Comparison of ENCODE assay signal across 9 cellular contexts in genomic region chr12:53701518-53702264, GRCh38. TPM values are rescaled to one million over a fixed set of nuclear protein-coding genes. Genes with fewer than 3 reads are reported as not detected.
DNase-seq lines count a peak whose midpoint lies in the region; ATAC-seq and TF ChIP-seq lines count a peak whose summit lies in the region.
"Had no signal": no experiment of that assay in that cellular context is flagged by ENCODE, and none has a peak within 500 bp of the region (broad histone marks: within the 10 kb centered on the region; RNA-seq: fewer than 3 reads in every experiment).

No MANE protein-coding gene starts in this region.

- intact Hi-C loops in activated CD4-positive, alpha-beta memory T cell treated with anti-CD3 and anti-CD28 coated beads for 36 hours (cut with micrococcal nuclease), result loop anchor here (1.0 kb wide), 1 partner anchor 45 kb away; no protein-coding TSS in a partner anchor

- peaks cover 3% of the 10 kb centered on the region for H3K27me3 ChIP-seq in lung (ENCODE audit: control insufficient read depth, insufficient read depth)

- H3K9me3 ChIP-seq in lung (ENCODE audit: control insufficient read depth in 2 of 2, insufficient read depth in 1 of 2, low read length in 1 of 2), result no peaks in the 10 kb centered on the region

- no peaks in the 10 kb centered on the region for H3K9me3 Mint-ChIP-seq in activated CD4-positive, alpha-beta memory T cell treated with anti-CD3 and anti-CD28 coated beads for 36 hours

- TF ChIP-seq CTCF in lung (IDR thresholded peaks at IDR 0.05; ENCODE audit: control extremely low read depth, extremely low read depth), result peak; percentile 96

- H3K4me1 Mint-ChIP-seq in activated CD4-positive, alpha-beta memory T cell treated with anti-CD3 and anti-CD28 coated beads for 36 hours (ENCODE audit: low read depth), result peaks cover 5% of the 10 kb centered on the region

- CTCF ChIA-PET in activated CD4-positive, alpha-beta memory T cell treated with anti-CD3 and anti-CD28 coated beads for 36 hours (lab: Charles Lee), result interaction anchor here (0.7 to 10.3 kb wide), 20 partner anchors 9 to 267 kb away, joined by 3 to 301 read pairs (median 4); partner anchors contain the start of genes CALCOCO1 and CISTR

- H3K27ac Mint-ChIP-seq in activated CD4-positive, alpha-beta memory T cell treated with anti-CD3 and anti-CD28 coated beads for 36 hours, result no peak overlapping the region
- H3K27ac Mint-ChIP-seq: activated naive CD8-positive, alpha-beta T cell had no signal

- no peaks in the 10 kb centered on the region for H3K4me1 ChIP-seq in lung (ENCODE audit: control insufficient read depth in 2 of 2, insufficient read depth in 2 of 2, low read length in 2 of 2)

- peaks cover 62% of the 10 kb centered on the region for H3K27me3 Mint-ChIP-seq in activated CD4-positive, alpha-beta memory T cell treated with anti-CD3 and anti-CD28 coated beads for 36 hours

- WGBS in lung, 2 donors, result 4% methylated on average over 8 of the region's 8 CpGs

- H3K4me3 ChIP-seq in lung, result no peak overlapping the region

- DNase-seq in DMS114 treated with DMSO at 0.1 percent for 48 hours (lab: John Stamatoyannopoulos, UW; ENCODE audit: unreplicated experiment), result peak; percentile 67
- peak; percentile 65 for DNase-seq in NCI-H748 (lab: John Stamatoyannopoulos, UW; ENCODE audit: unreplicated experiment)
- peak; percentile 84 for DNase-seq in activated CD4-positive, alpha-beta memory T cell treated with anti-CD3 and anti-CD28 coated beads for 36 hours
- DNase-seq in dermis microvascular lymphatic vessel endothelial cell (ENCODE audit: low read depth in 2 of 2), result peak; percentile 36 to 64
- peak; percentile 80 for DNase-seq in lung (ENCODE audit: low spot score)
- DNase-seq in stimulated activated CD8-positive, alpha-beta memory T cell treated with anti-CD3 and anti-CD28 coated beads, Interleukin-15, amount 100 ng/mL, for 1 hour (ENCODE audit: low read depth), result peak; percentile 56

- H3K4me3 Mint-ChIP-seq in activated CD4-positive, alpha-beta memory T cell treated with anti-CD3 and anti-CD28 coated beads for 36 hours, result no peak overlapping the region
- H3K4me3 Mint-ChIP-seq: activated naive CD8-positive, alpha-beta T cell had no signal

- POLR2A ChIA-PET in activated CD4-positive, alpha-beta memory T cell treated with anti-CD3 and anti-CD28 coated beads for 36 hours (lab: Charles Lee), result interaction anchor here (0.6 kb wide), 1 partner anchor 52 kb away, joined by 4 read pairs; no protein-coding TSS in a partner anchor

- ATAC-seq in HG02623 (IDR thresholded peaks at IDR 0.05; ENCODE audit: unreplicated experiment), result peak; percentile 52
- ATAC-seq in lung (ENCODE audit: insufficient read depth, low FRiP score), result peak; percentile 82
- no peak for ATAC-seq in HG03139 (IDR thresholded peaks at IDR 0.05; ENCODE audit: unreplicated experiment)

- H3K36me3 Mint-ChIP-seq in activated CD4-positive, alpha-beta memory T cell treated with anti-CD3 and anti-CD28 coated beads for 36 hours, result no peaks in the 10 kb centered on the region
- H3K36me3 Mint-ChIP-seq: activated naive CD8-positive, alpha-beta T cell had no signal

- no peaks in the 10 kb centered on the region for H3K36me3 ChIP-seq in lung (ENCODE audit: control insufficient read depth in 2 of 2, insufficient read depth in 2 of 2, low read length in 2 of 2)

- no peak overlapping the region for H3K27ac ChIP-seq in lung (ENCODE audit: low read depth in 1 of 2, low read length in 1 of 2)

RNA-seq across cellular contexts. Expression of gene CALCOCO1, which starts 25.6 kb away (rescaled TPM):
- 10 to 100 TPM; 21.2 to 23.7 TPM for total RNA-seq in activated CD4-positive, alpha-beta memory T cell treated with anti-CD3 and anti-CD28 coated beads for 36 hours
- total RNA-seq in dermis microvascular lymphatic vessel endothelial cell, result 44.9 and 72.6 TPM in 2 replicates
- 100 to 1,000 TPM in 1 of 2 donors, 10 to 100 TPM in 1; 80.4 to 223 TPM for total RNA-seq in lung
- polyA plus RNA-seq in lung, result 10 to 100 TPM; 65.5 to 71.4 TPM

RNA-seq across cellular contexts. Expression of gene ATP5MC2, which starts 25.8 kb away (rescaled TPM):
- 100 to 1,000 TPM; 378 TPM for total RNA-seq in activated CD4-positive, alpha-beta memory T cell treated with anti-CD3 and anti-CD28 coated beads for 36 hours
- 110 and 133 TPM in 2 replicates for total RNA-seq in dermis microvascular lymphatic vessel endothelial cell
- total RNA-seq in lung, result 100 to 1,000 TPM; 143 to 274 TPM
- polyA plus RNA-seq in lung, result 100 to 1,000 TPM; 366 to 582 TPM

RNA-seq across cellular contexts. Expression of gene CISTR, which starts 50.1 kb away (rescaled TPM):
- total RNA-seq in activated CD4-positive, alpha-beta memory T cell treated with anti-CD3 and anti-CD28 coated beads for 36 hours, result not detected
- not detected in 2 replicates for total RNA-seq in dermis microvascular lymphatic vessel endothelial cell
- not detected for total RNA-seq in lung
- not detected for polyA plus RNA-seq in lung
